11 cellular contexts compared by ENCODE assay signal in the genomic region with DNA sequence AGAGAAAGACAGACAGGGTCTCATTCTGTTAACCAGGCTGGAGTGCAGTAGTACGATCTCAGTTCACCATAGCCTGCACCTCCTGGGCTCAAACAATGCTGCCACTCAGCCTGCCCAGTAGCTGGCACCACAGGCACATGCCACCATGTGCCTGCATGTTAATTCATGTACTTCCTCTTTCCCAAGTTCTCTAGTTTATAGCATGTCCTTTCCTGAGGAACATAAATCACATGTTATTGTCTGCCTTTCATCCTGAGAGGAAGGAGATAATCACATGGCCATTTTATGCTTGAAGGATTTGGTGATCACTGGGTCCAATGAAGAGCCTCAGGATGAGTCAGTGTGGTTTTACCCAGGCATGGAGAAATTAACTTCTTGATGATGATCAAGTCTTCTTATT.
DNase-seq lines count a peak whose midpoint lies in the region; ATAC-seq and TF ChIP-seq lines count a peak whose summit lies in the region.
"Had no signal": no experiment of that assay in that cellular context is flagged by ENCODE, and none has a peak within 500 bp of the region (broad histone marks: within the 10 kb centered on the region; RNA-seq: fewer than 3 reads in every experiment).

No MANE protein-coding gene starts in this region.

- TF ChIP-seq CTCF in RWPE2 (IDR thresholded peaks at IDR 0.05; ENCODE audit: poor library complexity, severe bottlenecking) (no peak), GM20000 (IDR thresholded peaks at IDR 0.05; ENCODE audit: extremely low read depth, missing control alignments) (no peak), MM.1S (IDR thresholded peaks at IDR 0.05; ENCODE audit: low read length) (no peak)

- no peaks in the 10 kb centered on the region for H3F3A ChIP-seq in MM.1S (ENCODE audit: insufficient read depth, low read length)

- H3K27me3 ChIP-seq in RWPE2 (ENCODE audit: insufficient read depth, poor library complexity, severe bottlenecking) (peaks cover 10% of the 10 kb centered on the region), MM.1S (replicated peaks; ENCODE audit: insufficient read depth, low read length) (peaks cover 1% of the 10 kb centered on the region; the same call in 1 of the 2 replicates)
- H3K27me3 ChIP-seq: right atrium auricular region had no signal

- H3K27ac ChIP-seq in RWPE2 (ENCODE audit: poor library complexity, severe bottlenecking): no peak overlapping the region
- H3K27ac ChIP-seq in MM.1S (ENCODE audit: low read length): no peak overlapping the region
- H3K27ac ChIP-seq: esophagus muscularis mucosa, right atrium auricular region had no signal

- ATAC-seq in RWPE2 (ENCODE audit: low read depth): peak; percentile 48; the same call in 2 of the 3 replicates
- peak; percentile 42 for ATAC-seq in stimulated activated naive CD8-positive, alpha-beta T cell treated with anti-CD3 and anti-CD28 coated beads, Interleukin-15, amount 100 ng/mL, for 72 hours

- H3K4me2 ChIP-seq in MM.1S (ENCODE audit: low read depth, low read length): no peak overlapping the region

- H3K79me2 ChIP-seq in MM.1S (ENCODE audit: low read length): no peaks in the 10 kb centered on the region

- H3K36me3 ChIP-seq in RWPE2 (ENCODE audit: low read depth) (no peaks in the 10 kb centered on the region), MM.1S (replicated peaks; ENCODE audit: insufficient read depth, low read length) (no peaks in the 10 kb centered on the region)
- H3K36me3 ChIP-seq: esophagus muscularis mucosa, right atrium auricular region had no signal

- no peak overlapping the region for H3K4me3 ChIP-seq in RWPE2 (ENCODE audit: severe bottlenecking)
- no peak overlapping the region for H3K4me3 ChIP-seq in MM.1S (ENCODE audit: low read length)
- H3K4me3 ChIP-seq: esophagus muscularis mucosa, right atrium auricular region had no signal

- DNase-seq in SKM-1 treated with dmso at 0.1 percent for 144 hours (lab: John Stamatoyannopoulos, UW; ENCODE audit: unreplicated experiment) (peak; percentile 36), SKM-1 (lab: John Stamatoyannopoulos, UW; ENCODE audit: unreplicated experiment) (no peak), RWPE2 (ENCODE audit: low spot score) (no peak), globus pallidus (ENCODE audit: low spot score) (peak; percentile 46), GM20000 (ENCODE audit: low spot score) (no peak), MM.1S (no peak)
- DNase-seq in stimulated activated naive CD8-positive, alpha-beta T cell treated with anti-CD3 and anti-CD28 coated beads, Interleukin-15, amount 100 ng/mL, for 72 hours: no peak
- no peak for DNase-seq in activated CD8-positive, alpha-beta memory T cell treated with anti-CD3 and anti-CD28 coated beads for 24 hours
- DNase-seq: left cardiac atrium had no signal

- no peaks in the 10 kb centered on the region for H4K20me1 ChIP-seq in MM.1S (ENCODE audit: insufficient read depth, low read length)

- H3K9ac ChIP-seq in MM.1S (ENCODE audit: low read length): no peak overlapping the region

- peaks cover 5% of the 10 kb centered on the region for H3K4me1 Mint-ChIP-seq in stimulated activated naive CD8-positive, alpha-beta T cell treated with anti-CD3 and anti-CD28 coated beads, Interleukin-15, amount 100 ng/mL, for 72 hours

- no peaks in the 10 kb centered on the region for H3K9me2 ChIP-seq in MM.1S (replicated peaks; ENCODE audit: insufficient read depth, low read length)

- H3K27ac Mint-ChIP-seq in stimulated activated naive CD8-positive, alpha-beta T cell treated with anti-CD3 and anti-CD28 coated beads, Interleukin-15, amount 100 ng/mL, for 72 hours: no peak overlapping the region

- H3K4me1 ChIP-seq in RWPE2 (ENCODE audit: insufficient read depth, poor library complexity, severe bottlenecking) (no peaks in the 10 kb centered on the region), MM.1S (ENCODE audit: low read length) (no peaks in the 10 kb centered on the region)
- H3K4me1 ChIP-seq: esophagus muscularis mucosa, right atrium auricular region had no signal

- H3K9me3 ChIP-seq in RWPE2 (ENCODE audit: severe bottlenecking): no peaks in the 10 kb centered on the region
- no peaks in the 10 kb centered on the region for H3K9me3 ChIP-seq in MM.1S (replicated peaks; ENCODE audit: insufficient read depth, low read length)
- H3K9me3 ChIP-seq: esophagus muscularis mucosa, right atrium auricular region had no signal

- no peak overlapping the region for H2AFZ ChIP-seq in MM.1S (ENCODE audit: low read length)

- H3K9me3 Mint-ChIP-seq in stimulated activated naive CD8-positive, alpha-beta T cell treated with anti-CD3 and anti-CD28 coated beads, Interleukin-15, amount 100 ng/mL, for 72 hours: no peaks in the 10 kb centered on the region

- H3K4me3 Mint-ChIP-seq in stimulated activated naive CD8-positive, alpha-beta T cell treated with anti-CD3 and anti-CD28 coated beads, Interleukin-15, amount 100 ng/mL, for 72 hours: no peak overlapping the region

- H3K27me3 Mint-ChIP-seq in stimulated activated naive CD8-positive, alpha-beta T cell treated with anti-CD3 and anti-CD28 coated beads, Interleukin-15, amount 100 ng/mL, for 72 hours: peaks cover 36% of the 10 kb centered on the region

Comparison
In these comparisons a context has a peak if more than half of its experiments do, and no peak if none do; other contexts are left out.
1. DNase-seq: peak in SKM-1 treated with dmso at 0.1 percent for 144 hours (single experiment) and globus pallidus (single experiment); none in SKM-1 (single experiment), RWPE2 (single experiment), stimulated activated naive CD8-positive, alpha-beta T cell treated with anti-CD3 and anti-CD28 coated beads, Interleukin-15, amount 100 ng/mL, for 72 hours (0 of 2), GM20000 (single experiment), MM.1S (single experiment) and activated CD8-positive, alpha-beta memory T cell treated with anti-CD3 and anti-CD28 coated beads for 24 hours (single experiment).